In the genomic region with DNA sequence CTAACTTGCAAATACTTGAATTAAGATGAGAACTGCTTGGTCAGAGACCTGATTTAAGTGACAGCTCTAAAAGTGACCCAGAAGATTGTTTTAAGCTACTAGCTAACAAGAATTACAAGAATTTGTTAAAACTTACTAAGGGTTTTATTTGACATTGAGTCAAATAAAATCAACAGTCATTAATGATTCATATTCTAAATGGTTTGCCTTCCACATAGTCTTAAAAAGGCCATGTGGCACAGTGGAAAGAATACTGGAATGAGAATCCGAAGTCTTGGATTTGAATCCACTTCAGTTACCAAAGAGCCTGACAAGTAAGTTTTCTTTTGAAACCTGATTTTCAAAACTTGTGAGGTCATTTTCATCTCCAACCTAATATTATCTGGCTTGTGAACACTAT, we compare ENCODE assay signal across 33 cellular contexts.
DNase-seq lines count a peak whose midpoint lies in the region; ATAC-seq and TF ChIP-seq lines count a peak whose summit lies in the region.
"Had no signal": no experiment of that assay in that cellular context is flagged by ENCODE, and none has a peak within 500 bp of the region (broad histone marks: within the 10 kb centered on the region; RNA-seq: fewer than 3 reads in every experiment).

No MANE protein-coding gene starts in this region.

- H3K27me3 ChIP-seq in PC-3 (ENCODE audit: low read length) (no peaks in the 10 kb centered on the region), PC-9 (ENCODE audit: insufficient read depth, low read depth) (no peaks in the 10 kb centered on the region)
- H3K27me3 ChIP-seq: BE2C; BLaER1; BLaER1 treated with 17β-estradiol and CSF1 and Interleukin-3, amounts not matched to agents 10 nM and 100 nM had no signal

- CTCF ChIA-PET in PC-3 (lab: Charles Lee): no interaction called here
- CTCF ChIA-PET in PC-9 (lab: Charles Lee): no interaction called here

- H3K4me3 ChIP-seq in PC-3 (ENCODE audit: low read length) (peak overlapping the region; percentile 32), PC-9 (no peak overlapping the region)
- H3K4me3 ChIP-seq: A549; BLaER1; BLaER1 treated with 17β-estradiol and CSF1 and Interleukin-3, amounts not matched to agents 10 nM and 100 nM had no signal

- H3K9me2 ChIP-seq in PC-3 (replicated peaks; ENCODE audit: low read length): no peaks in the 10 kb centered on the region
- H3K9me2 ChIP-seq in PC-9 (ENCODE audit: insufficient read depth): no peaks in the 10 kb centered on the region; the same call in none of the 2 replicates

- BruUV-seq in PC-3 (replicated peaks; lab: Mats Ljungman, UMichigan) (TSS peak; percentile 22), PC-9 (replicated peaks; lab: Mats Ljungman, UMichigan) (no TSS peak)

- no peaks in the 10 kb centered on the region for H3K27me3 Mint-ChIP-seq in activated CD4-positive, alpha-beta T cell treated with anti-CD3 and anti-CD28 coated beads, Interleukin-2, amount 10 ng/mL, durations not matched to agents 24 days and 14 days
- H3K27me3 Mint-ChIP-seq: B cell; CD4-positive, alpha-beta memory T cell; CD4-positive, alpha-beta T cell; CD4-positive, CD25-positive, alpha-beta regulatory T cell; CD8-positive, alpha-beta memory T cell had no signal

- H4K20me1 ChIP-seq in PC-3 (ENCODE audit: low read length) (no peaks in the 10 kb centered on the region), PC-9 (ENCODE audit: insufficient read depth) (0 out of 2 replicates have a peak, but pooled peaks cover 3% of the 10 kb centered on the region)
- H4K20me1 ChIP-seq: BLaER1; BLaER1 treated with 17β-estradiol and CSF1 and Interleukin-3, amounts not matched to agents 10 nM and 100 nM had no signal

- no peaks in the 10 kb centered on the region for H3K79me2 ChIP-seq in PC-3 (ENCODE audit: low read length)
- peaks cover 43% of the 10 kb centered on the region for H3K79me2 ChIP-seq in PC-9 (ENCODE audit: low read depth)

- ATAC-seq in PC-3: peak; percentile 58
- ATAC-seq in HG02885 (IDR thresholded peaks at IDR 0.05; ENCODE audit: poor library complexity, unreplicated experiment): no peak
- ATAC-seq: A549; CD8-positive, alpha-beta T cell had no signal

- H3K4me1 ChIP-seq in PC-3 (ENCODE audit: insufficient read depth, low read length) (peaks cover 58% of the 10 kb centered on the region), PC-9 (replicated peaks; ENCODE audit: insufficient read depth) (peaks cover 27% of the 10 kb centered on the region)
- H3K4me1 ChIP-seq: BE2C had no signal

- H3K36me3 ChIP-seq in PC-3 (ENCODE audit: low read depth, low read length) (no peaks in the 10 kb centered on the region), PC-9 (ENCODE audit: low read depth) (peaks cover 12% of the 10 kb centered on the region; the same call in 1 of the 2 replicates)
- H3K36me3 ChIP-seq: BE2C; BLaER1; BLaER1 treated with 17β-estradiol and CSF1 and Interleukin-3, amounts not matched to agents 10 nM and 100 nM had no signal

- no peaks in the 10 kb centered on the region for H3K9me3 ChIP-seq in PC-3 (ENCODE audit: low read length)
- peaks cover 2% of the 10 kb centered on the region for H3K9me3 ChIP-seq in PC-9 (ENCODE audit: insufficient read depth, low read depth)
- H3K9me3 ChIP-seq: A549, BE2C, Caco-2 had no signal

- 0 out of 2 replicates have a peak overlapping the region, but pooled peaks have one; percentile 3 for H2AFZ ChIP-seq in PC-3 (ENCODE audit: low read length)
- H2AFZ ChIP-seq in PC-9: no peak overlapping the region

- H3K4me3 Mint-ChIP-seq in activated CD4-positive, alpha-beta T cell treated with anti-CD3 and anti-CD28 coated beads, Interleukin-2, amount 10 ng/mL, durations not matched to agents 24 days and 14 days: no peak overlapping the region
- H3K4me3 Mint-ChIP-seq: B cell; CD14-positive monocyte; CD4-positive, alpha-beta T cell; CD4-positive, CD25-positive, alpha-beta regulatory T cell; CD8-positive, alpha-beta memory T cell; CD8-positive, alpha-beta T cell had no signal

- peak; percentile 78 for DNase-seq in PC-3
- DNase-seq in PC-9: no peak
- no peak for DNase-seq in epidermal melanocyte (ENCODE audit: insufficient read length, low spot score)
- DNase-seq in activated CD4-positive, alpha-beta T cell treated with anti-CD3 and anti-CD28 coated beads, Interleukin-2, amount 10 ng/mL, durations not matched to agents 24 days and 14 days: no peak
- DNase-seq in Ammon's horn (ENCODE audit: low spot score): no peak
- DNase-seq: 8988T; ACHN; AML-193; BE2C; C1 segment of cervical spinal cord; Caco-2; Calu3; CD4-positive, alpha-beta memory T cell; CD4-positive, alpha-beta T cell; CD4-positive, CD25-positive, alpha-beta regulatory T cell; CD8-positive, alpha-beta memory T cell; CD8-positive, alpha-beta T cell; DMS 273 treated with DMSO at 0.1 percent for 48 hours; DMS153; DMS53; DMS79; DMS79 treated with DMSO at 0.1 percent for 48 hours; DND-41; EL had no signal

- peaks cover 5% of the 10 kb centered on the region for H3K9me3 Mint-ChIP-seq in activated CD4-positive, alpha-beta T cell treated with anti-CD3 and anti-CD28 coated beads, Interleukin-2, amount 10 ng/mL, durations not matched to agents 24 days and 14 days

- H3K4me1 Mint-ChIP-seq in activated CD4-positive, alpha-beta T cell treated with anti-CD3 and anti-CD28 coated beads, Interleukin-2, amount 10 ng/mL, durations not matched to agents 24 days and 14 days: no peaks in the 10 kb centered on the region
- H3K4me1 Mint-ChIP-seq: B cell; CD14-positive monocyte; CD4-positive, alpha-beta memory T cell; CD4-positive, CD25-positive, alpha-beta regulatory T cell; CD8-positive, alpha-beta memory T cell had no signal

- H3K9ac ChIP-seq in PC-3 (ENCODE audit: low read length): peak overlapping the region; percentile 72
- H3K9ac ChIP-seq: BLaER1; BLaER1 treated with 17β-estradiol and CSF1 and Interleukin-3, amounts not matched to agents 10 nM and 100 nM had no signal

- peak overlapping the region; percentile 49 for H3K4me2 ChIP-seq in PC-3 (ENCODE audit: low read length)
- peak overlapping the region; percentile 12; the same call in 1 of the 2 replicates for H3K4me2 ChIP-seq in PC-9
- H3K4me2 ChIP-seq: A549; BLaER1; BLaER1 treated with 17β-estradiol and CSF1 and Interleukin-3, amounts not matched to agents 10 nM and 100 nM had no signal

- POLR2A ChIA-PET in PC-3 (lab: Charles Lee; ENCODE audit: unreplicated experiment): no interaction called here
- POLR2A ChIA-PET in PC-9 (lab: Charles Lee; ENCODE audit: unreplicated experiment): no interaction called here

- H3F3A ChIP-seq in PC-3 (ENCODE audit: low read length, unreplicated experiment): no peaks in the 10 kb centered on the region
- H3F3A ChIP-seq in PC-9 (ENCODE audit: insufficient read depth, low read depth): no peaks in the 10 kb centered on the region

- H3K27ac ChIP-seq in 22Rv1 (peak overlapping the region; percentile 92), PC-3 (ENCODE audit: low read length) (peak overlapping the region; percentile 97), PC-9 (peak overlapping the region; percentile 40; the same call in 1 of the 2 replicates), VCaP (peak overlapping the region; percentile 88)
- H3K27ac ChIP-seq: A549; BLaER1; BLaER1 treated with 17β-estradiol and CSF1 and Interleukin-3, amounts not matched to agents 10 nM and 100 nM; C4-2B had no signal

- H3K36me3 Mint-ChIP-seq in activated CD4-positive, alpha-beta T cell treated with anti-CD3 and anti-CD28 coated beads, Interleukin-2, amount 10 ng/mL, durations not matched to agents 24 days and 14 days (ENCODE audit: low read depth): no peaks in the 10 kb centered on the region
- H3K36me3 Mint-ChIP-seq: CD14-positive monocyte; CD4-positive, alpha-beta memory T cell; CD4-positive, CD25-positive, alpha-beta regulatory T cell; CD8-positive, alpha-beta memory T cell; CD8-positive, alpha-beta T cell had no signal

- intact Hi-C loops in PC-3 (cut with micrococcal nuclease) (loop anchor here (1.0 to 2.0 kb wide), 5 partner anchors 19 to 399 kb away; no protein-coding TSS in a partner anchor), PC-9 (cut with micrococcal nuclease; ENCODE audit: unreplicated experiment) (no loop called here)
- intact Hi-C loops in activated CD4-positive, alpha-beta T cell treated with anti-CD3 and anti-CD28 coated beads, Interleukin-2, amount 10 ng/mL, durations not matched to agents 24 days and 14 days (cut with micrococcal nuclease): no loop called here

- no peak overlapping the region for H3K27ac Mint-ChIP-seq in activated CD4-positive, alpha-beta T cell treated with anti-CD3 and anti-CD28 coated beads, Interleukin-2, amount 10 ng/mL, durations not matched to agents 24 days and 14 days
- H3K27ac Mint-ChIP-seq: B cell; CD14-positive monocyte; CD4-positive, alpha-beta memory T cell; CD4-positive, alpha-beta T cell; CD4-positive, CD25-positive, alpha-beta regulatory T cell; CD8-positive, alpha-beta memory T cell; CD8-positive, alpha-beta T cell had no signal

- TF ChIP-seq CTCF in 22Rv1 (IDR thresholded peaks at IDR 0.05) (no peak), PC-3 (conservative IDR thresholded peaks at IDR 0.05; ENCODE audit: low read depth, low read length) (no peak), PC-9 (conservative IDR thresholded peaks at IDR 0.05) (no peak), VCaP (conservative IDR thresholded peaks at IDR 0.05) (no peak)

Comparison
In these comparisons a context has a peak if more than half of its experiments do, and no peak if none do; other contexts are left out.
1. H3K27ac ChIP-seq: peak in every context shown above with its lines; median percentile 97 in PC-3; 92 in 22Rv1; 88 in VCaP; 40 in PC-9.